Comparison of ENCODE assay signal across 8 cellular contexts in the genomic region with DNA sequence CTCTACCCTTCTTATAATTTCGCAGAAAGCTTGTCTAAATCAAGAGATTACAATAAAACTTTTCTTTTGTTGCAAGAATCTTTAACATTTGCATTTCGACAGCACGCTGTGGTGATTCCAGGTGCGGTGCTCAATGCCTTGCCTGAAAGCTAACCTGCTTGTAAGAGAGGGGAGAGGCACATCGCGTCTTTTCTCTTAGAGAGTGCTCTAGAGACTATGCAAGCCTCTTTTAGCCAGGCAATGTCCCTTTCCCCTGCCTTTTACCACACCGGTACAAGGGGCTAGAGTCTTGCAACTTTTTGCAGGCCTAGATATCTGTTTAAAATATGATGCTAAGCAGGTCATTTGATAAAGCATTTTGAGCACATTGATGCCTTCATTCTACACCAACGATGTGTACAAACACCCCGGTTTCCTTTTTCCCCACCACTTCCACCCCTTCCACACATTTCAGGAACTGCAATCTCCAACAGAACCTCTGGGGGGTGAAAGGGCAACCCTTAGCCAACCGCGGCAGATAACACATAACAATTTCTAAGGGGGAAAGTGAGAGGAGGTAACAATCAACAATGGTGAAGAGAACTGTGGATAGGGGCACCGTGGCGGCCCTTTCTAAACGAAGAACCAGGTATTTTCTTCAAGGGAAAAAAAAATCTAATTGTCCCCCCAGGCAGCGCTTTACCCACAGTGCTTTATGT. TPM values are rescaled to one million over a fixed set of nuclear protein-coding genes. Genes with fewer than 3 reads are reported as not detected.
A peak's percentile ranks its signal among the peaks of the same experiment; 100 is the strongest.
DNase-seq lines count a peak whose midpoint lies in the region; ATAC-seq and TF ChIP-seq lines count a peak whose summit lies in the region.

No MANE protein-coding gene starts in this region.

- H3K36me3 Mint-ChIP-seq in nephron progenitor cell (ENCODE audit: low read depth) = no peaks in the 10 kb centered on the region
- H3K36me3 Mint-ChIP-seq in stimulated activated naive B cell treated with anti-CD40 and anti-IgM and Interleukin-4, amounts not matched to agents 10 μg/mL and 1 μg/mL and 100 μg/mL, for 72 hours = no peaks in the 10 kb centered on the region
- no peaks in the 10 kb centered on the region for H3K36me3 Mint-ChIP-seq in CD4-positive, alpha-beta memory T cell

- CTCF ChIA-PET in PC-9 (lab: Charles Lee) = interaction anchor here (0.7 kb wide), 1 partner anchor 191 kb away, joined by 5 read pairs; no protein-coding TSS in a partner anchor
- CTCF ChIA-PET in CD4-positive, alpha-beta memory T cell (lab: Charles Lee; ENCODE audit: partially characterized antibody) = no interaction called here

- H3K27ac ChIP-seq in HUES64 (ENCODE audit: low read depth, low read length) = peak overlapping the region; percentile 11; the same call in 1 of the 2 replicates
- H3K27ac ChIP-seq in PC-9 = no peak overlapping the region
- no peak overlapping the region for H3K27ac ChIP-seq in CD4-positive, alpha-beta memory T cell (ENCODE audit: low read depth, low read length)

- H3K27ac Mint-ChIP-seq in nephron progenitor cell = no peak overlapping the region
- H3K27ac Mint-ChIP-seq in stimulated activated naive B cell treated with anti-CD40 and anti-IgM and Interleukin-4, amounts not matched to agents 10 μg/mL and 1 μg/mL and 100 μg/mL, for 72 hours = no peak overlapping the region
- no peak overlapping the region for H3K27ac Mint-ChIP-seq in CD4-positive, alpha-beta memory T cell

- H3K4me2 ChIP-seq in PC-9 = peak overlapping the region; percentile 94

- H3K4me3 ChIP-seq in HUES64 (ENCODE audit: low read length) (peak overlapping the region; percentile 80), PC-9 (peak overlapping the region; percentile 67)
- no peak overlapping the region for H3K4me3 ChIP-seq in CD4-positive, alpha-beta memory T cell (ENCODE audit: low read length in 2 of 2)

- peaks cover 62% of the 10 kb centered on the region for H3K4me1 Mint-ChIP-seq in nephron progenitor cell
- peaks cover 8 to 14% of the 10 kb centered on the region in 2 donors for H3K4me1 Mint-ChIP-seq in stimulated activated naive B cell treated with anti-CD40 and anti-IgM and Interleukin-4, amounts not matched to agents 10 μg/mL and 1 μg/mL and 100 μg/mL, for 72 hours
- H3K4me1 Mint-ChIP-seq in CD4-positive, alpha-beta memory T cell = peaks cover 2 to 11% (median 10%) of the 10 kb centered on the region in 4 donors

- peaks cover 47% of the 10 kb centered on the region for H3K4me1 ChIP-seq in HUES64 (ENCODE audit: insufficient read depth, low read length)
- peaks cover 13% of the 10 kb centered on the region for H3K4me1 ChIP-seq in PC-9 (replicated peaks; ENCODE audit: insufficient read depth)
- no peaks in the 10 kb centered on the region for H3K4me1 ChIP-seq in CD4-positive, alpha-beta memory T cell (ENCODE audit: insufficient read depth, low read length)

- no TSS peak for BruUV-seq in PC-9 (replicated peaks; lab: Mats Ljungman, UMichigan)

- H3K36me3 ChIP-seq in HUES64 (ENCODE audit: insufficient read depth, low read length) (no peaks in the 10 kb centered on the region), PC-9 (ENCODE audit: low read depth) (no peaks in the 10 kb centered on the region)
- no peaks in the 10 kb centered on the region for H3K36me3 ChIP-seq in CD4-positive, alpha-beta memory T cell (ENCODE audit: insufficient read depth, low read length)

- POLR2A ChIA-PET in PC-9 (lab: Charles Lee; ENCODE audit: unreplicated experiment) = interaction anchor here (0.6 to 0.7 kb wide), 5 partner anchors 73 to 487 kb away, joined by 3 to 6 read pairs (median 4); no protein-coding TSS in a partner anchor
- POLR2A ChIA-PET in CD4-positive, alpha-beta memory T cell (lab: Charles Lee; ENCODE audit: partially characterized antibody) = no interaction called here

- H4K20me1 ChIP-seq in PC-9 (ENCODE audit: insufficient read depth) = no peaks in the 10 kb centered on the region

- intact Hi-C loops in PC-9 (cut with micrococcal nuclease; ENCODE audit: unreplicated experiment) = loop anchor here (2.0 to 5.0 kb wide), 3 partner anchors 280 to 437 kb away; a partner anchor contains a TSS
- intact Hi-C loops in CD4-positive, alpha-beta memory T cell (cut with micrococcal nuclease) = no loop called here

- DNase-seq in AG08396 (ENCODE audit: low spot score) = peak; percentile 50
- DNase-seq in PC-9 = peak in 1 of 2 experiments; percentile 30
- peak; percentile 24 for DNase-seq in epidermal melanocyte (ENCODE audit: insufficient read length, low spot score)
- peak; percentile 33 for DNase-seq in nephron progenitor cell
- DNase-seq in stimulated activated naive B cell treated with anti-CD40 and anti-IgM and Interleukin-4, amounts not matched to agents 10 μg/mL and 1 μg/mL and 100 μg/mL, for 72 hours = no peak
- DNase-seq in CD4-positive, alpha-beta memory T cell = no peak

- peak overlapping the region; percentile 91 for H3K4me3 Mint-ChIP-seq in nephron progenitor cell
- H3K4me3 Mint-ChIP-seq in stimulated activated naive B cell treated with anti-CD40 and anti-IgM and Interleukin-4, amounts not matched to agents 10 μg/mL and 1 μg/mL and 100 μg/mL, for 72 hours = no peak overlapping the region
- H3K4me3 Mint-ChIP-seq in CD4-positive, alpha-beta memory T cell = peak overlapping the region in 4 of 8 donors; percentile 8 to 59 (median 38)

- ATAC-seq in stimulated activated naive B cell treated with anti-CD40 and anti-IgM and Interleukin-4, amounts not matched to agents 10 μg/mL and 1 μg/mL and 100 μg/mL, for 72 hours (replicated peaks) = no peak
- no peak for ATAC-seq in activated CD4-positive, CD25-positive, alpha-beta regulatory T cell treated with anti-CD3 and anti-CD28 coated beads, Interleukin-2, amount 50 U/mL, for 24 hours

- H3K27me3 Mint-ChIP-seq in nephron progenitor cell (ENCODE audit: low read depth, poor library complexity) = peaks cover 13% of the 10 kb centered on the region
- H3K27me3 Mint-ChIP-seq in stimulated activated naive B cell treated with anti-CD40 and anti-IgM and Interleukin-4, amounts not matched to agents 10 μg/mL and 1 μg/mL and 100 μg/mL, for 72 hours = peaks cover 23 to 37% of the 10 kb centered on the region in 2 donors
- peaks cover 13 to 23% of the 10 kb centered on the region in 2 donors for H3K27me3 Mint-ChIP-seq in CD4-positive, alpha-beta memory T cell

- peak overlapping the region; percentile 96 for H2AFZ ChIP-seq in PC-9

- 1% methylated on average over 12 of the region's 15 CpGs for WGBS in HUES64

- TF ChIP-seq CTCF in PC-9 (conservative IDR thresholded peaks at IDR 0.05) (peak; percentile 49; the same call in 1 of the 2 replicates), nephron progenitor cell (IDR thresholded peaks at IDR 0.05) (peak; percentile 43)

- no peaks in the 10 kb centered on the region for H3F3A ChIP-seq in PC-9 (ENCODE audit: insufficient read depth, low read depth)

- H3K27me3 ChIP-seq in HUES64 (ENCODE audit: insufficient read depth, low read length) (peaks cover 52% of the 10 kb centered on the region), PC-9 (ENCODE audit: insufficient read depth, low read depth) (no peaks in the 10 kb centered on the region)
- H3K27me3 ChIP-seq in CD4-positive, alpha-beta memory T cell (ENCODE audit: insufficient read depth, low read length) = peaks cover 3% of the 10 kb centered on the region

- no peaks in the 10 kb centered on the region for H3K79me2 ChIP-seq in PC-9 (ENCODE audit: low read depth)

- no peaks in the 10 kb centered on the region for H3K9me3 Mint-ChIP-seq in nephron progenitor cell
- H3K9me3 Mint-ChIP-seq in stimulated activated naive B cell treated with anti-CD40 and anti-IgM and Interleukin-4, amounts not matched to agents 10 μg/mL and 1 μg/mL and 100 μg/mL, for 72 hours = no peaks in the 10 kb centered on the region
- H3K9me3 Mint-ChIP-seq in CD4-positive, alpha-beta memory T cell = peaks cover 0 to 2% (median 0%) of the 10 kb centered on the region in 8 donors

- H3K9me3 ChIP-seq in HUES64 (ENCODE audit: insufficient read depth, low read depth, low read length) (no peaks in the 10 kb centered on the region), PC-9 (ENCODE audit: insufficient read depth, low read depth) (no peaks in the 10 kb centered on the region)
- no peaks in the 10 kb centered on the region for H3K9me3 ChIP-seq in CD4-positive, alpha-beta memory T cell (ENCODE audit: control insufficient read depth in 1 of 2, low read length in 2 of 2)

- no peaks in the 10 kb centered on the region for H3K9me2 ChIP-seq in PC-9 (ENCODE audit: insufficient read depth)

- peak overlapping the region; percentile 76 for H3K9ac ChIP-seq in HUES64 (ENCODE audit: low read depth, low read length)

RNA-seq across cellular contexts. Expression of a gene that starts 1.3 kb away (rescaled TPM):
- 9.0 TPM for polyA plus RNA-seq in HUES64 (2013, experiment 1 of 2)
- polyA plus RNA-seq in HUES64 (2013, experiment 2 of 2) = 9.9 TPM
- 15.8 and 17.4 TPM in 2 replicates for total RNA-seq in PC-9 (2021)
- total RNA-seq in CD4-positive, alpha-beta memory T cell = under 1 TPM in 1 of 2 experiments, not detected in 1; 0.14 TPM
- not detected for polyA plus RNA-seq in CD4-positive, alpha-beta memory T cell

Comparison
In these comparisons a context has a peak if more than half of its experiments do, and no peak if none do; other contexts are left out.
1. DNase-seq: peak in AG08396 (single experiment), epidermal melanocyte (single experiment) and nephron progenitor cell (single experiment); none in stimulated activated naive B cell treated with anti-CD40 and anti-IgM and Interleukin-4, amounts not matched to agents 10 μg/mL and 1 μg/mL and 100 μg/mL, for 72 hours (single experiment) and CD4-positive, alpha-beta memory T cell (0 of 5).
2. H3K4me3 ChIP-seq: peak in HUES64 (single experiment) and PC-9 (single experiment); none in CD4-positive, alpha-beta memory T cell (0 of 2).
3. RNA of a gene that starts 1.3 kb away (total RNA-seq): 15.8 to 17.4 TPM in PC-9; 0.14 TPM in CD4-positive, alpha-beta memory T cell; every median in the first group is over 10 times any median in the second.